22 cellular contexts compared by ENCODE assay signal in genomic region chr18:64183674-64184073, GRCh38. TPM values are rescaled to one million over a fixed set of nuclear protein-coding genes. Genes with fewer than 3 reads are reported as not detected.
DNase-seq lines count a peak whose midpoint lies in the region; ATAC-seq and TF ChIP-seq lines count a peak whose summit lies in the region.
"Had no signal": no experiment of that assay in that cellular context is flagged by ENCODE, and none has a peak within 500 bp of the region (broad histone marks: within the 10 kb centered on the region; RNA-seq: fewer than 3 reads in every experiment).

No MANE protein-coding gene starts in this region.

- BruUV-seq in PC-9 (replicated peaks; lab: Mats Ljungman, UMichigan) = no TSS peak

- H3K79me2 ChIP-seq in PC-9 (ENCODE audit: low read depth) = no peaks in the 10 kb centered on the region

- no peaks in the 10 kb centered on the region for H3F3A ChIP-seq in PC-9 (ENCODE audit: insufficient read depth, low read depth)

- intact Hi-C loops in PC-9 (cut with micrococcal nuclease; ENCODE audit: unreplicated experiment) = no loop called here

- H3K9me2 ChIP-seq in PC-9 (ENCODE audit: insufficient read depth) = no peaks in the 10 kb centered on the region

- H3K36me3 ChIP-seq in PC-9 (ENCODE audit: low read depth) = no peaks in the 10 kb centered on the region
- H3K36me3 ChIP-seq: BLaER1 had no signal

- peaks cover 4% of the 10 kb centered on the region for H3K9me3 Mint-ChIP-seq in nephron progenitor cell
- H3K9me3 Mint-ChIP-seq: CD8-positive, alpha-beta T cell had no signal

- H3K27me3 Mint-ChIP-seq in nephron progenitor cell (ENCODE audit: low read depth, poor library complexity) = peaks cover 7% of the 10 kb centered on the region
- H3K27me3 Mint-ChIP-seq: CD4-positive, CD25-positive, alpha-beta regulatory T cell had no signal

- H3K27ac ChIP-seq in PC-9 = no peak overlapping the region
- H3K27ac ChIP-seq: BLaER1, C4-2B had no signal

- no peak overlapping the region for H3K4me3 ChIP-seq in PC-9
- H3K4me3 ChIP-seq: BLaER1, GM12878 had no signal

- H3K9me3 ChIP-seq in PC-9 (ENCODE audit: insufficient read depth, low read depth) = no peaks in the 10 kb centered on the region

- no peak for ATAC-seq in HG02678 (IDR thresholded peaks at IDR 0.05; ENCODE audit: unreplicated experiment)
- ATAC-seq: CD8-positive, alpha-beta T cell; GM12878 had no signal

- peak overlapping the region; percentile 18 for H3K4me3 Mint-ChIP-seq in nephron progenitor cell
- H3K4me3 Mint-ChIP-seq: B cell; CD4-positive, CD25-positive, alpha-beta regulatory T cell; CD8-positive, alpha-beta T cell had no signal

- H3K27ac Mint-ChIP-seq in nephron progenitor cell = peak overlapping the region; percentile 79
- H3K27ac Mint-ChIP-seq: B cell; CD4-positive, CD25-positive, alpha-beta regulatory T cell; CD8-positive, alpha-beta T cell had no signal

- POLR2A ChIA-PET in PC-9 (lab: Charles Lee; ENCODE audit: unreplicated experiment) = no interaction called here

- peak overlapping the region; percentile 33; the same call in 1 of the 2 replicates for H2AFZ ChIP-seq in PC-9

- H3K27me3 ChIP-seq in PC-9 (ENCODE audit: insufficient read depth, low read depth) = no peaks in the 10 kb centered on the region
- H3K27me3 ChIP-seq: BLaER1 had no signal

- DNase-seq in COLO829 (ENCODE audit: low spot score) (peak; percentile 7), PC-9 (no peak), nephron progenitor cell (no peak), pons (ENCODE audit: low spot score) (peak; percentile 34), NCI-H446 treated with DMSO at 0.1 percent for 48 hours (lab: John Stamatoyannopoulos, UW) (no peak), 8988T (no peak)
- DNase-seq in activated CD4-positive, alpha-beta T cell treated with anti-CD3 and anti-CD28 coated beads for 48 hours = no peak
- DNase-seq: CD4-positive, CD25-positive, alpha-beta regulatory T cell; CD8-positive, alpha-beta T cell; DMS 273 treated with DMSO at 0.1 percent for 48 hours; DMS79; EL; GDM1; GOT3; HCEC 1CT had no signal

- H3K4me1 Mint-ChIP-seq in nephron progenitor cell = peaks cover 85% of the 10 kb centered on the region
- H3K4me1 Mint-ChIP-seq: B cell; CD4-positive, CD25-positive, alpha-beta regulatory T cell had no signal

- no peaks in the 10 kb centered on the region for H4K20me1 ChIP-seq in PC-9 (ENCODE audit: insufficient read depth)
- H4K20me1 ChIP-seq: BLaER1 had no signal

- CTCF ChIA-PET in PC-9 (lab: Charles Lee) = no interaction called here

- H3K36me3 Mint-ChIP-seq in nephron progenitor cell (ENCODE audit: low read depth) = no peaks in the 10 kb centered on the region
- H3K36me3 Mint-ChIP-seq: CD4-positive, CD25-positive, alpha-beta regulatory T cell; CD8-positive, alpha-beta T cell had no signal

- TF ChIP-seq CTCF in PC-9 (conservative IDR thresholded peaks at IDR 0.05) = no peak
- TF ChIP-seq CTCF in nephron progenitor cell (IDR thresholded peaks at IDR 0.05) = no peak

- no peak overlapping the region for H3K4me2 ChIP-seq in PC-9
- H3K4me2 ChIP-seq: BLaER1 had no signal

- H3K4me1 ChIP-seq in PC-9 (replicated peaks; ENCODE audit: insufficient read depth) = no peaks in the 10 kb centered on the region

RNA-seq across cellular contexts. Expression of gene LINC00305, which starts 34.8 kb away (rescaled TPM):
- not detected in 2 replicates for total RNA-seq in PC-9 (2021)
- total RNA-seq: A172; A673; B cell; CD4-positive, CD25-positive, alpha-beta regulatory T cell; CD8-positive, alpha-beta T cell; GM12878 had no signal

Comparison
In these comparisons a context has a peak if more than half of its experiments do, and no peak if none do; other contexts are left out.
1. DNase-seq: peak in COLO829 (single experiment) and pons (single experiment); none in PC-9 (0 of 2), nephron progenitor cell (single experiment), NCI-H446 treated with DMSO at 0.1 percent for 48 hours (single experiment), 8988T (single experiment) and activated CD4-positive, alpha-beta T cell treated with anti-CD3 and anti-CD28 coated beads for 48 hours (single experiment).